ENCODE assay signal across 20 cellular contexts in genomic region chr4:48262926-48263325, GRCh38. TPM values are rescaled to one million over a fixed set of nuclear protein-coding genes. Genes with fewer than 3 reads are reported as not detected.
DNase-seq lines count a peak whose midpoint lies in the region; ATAC-seq, FAIRE-seq and TF ChIP-seq lines count a peak whose summit lies in the region.
"Had no signal": no experiment of that assay in that cellular context is flagged by ENCODE, and none has a peak within 500 bp of the region (broad histone marks: within the 10 kb centered on the region; RNA-seq: fewer than 3 reads in every experiment).

No MANE protein-coding gene starts in this region.

- H3K4me1 ChIP-seq in heart left ventricle (peaks cover 0 to 52% (median 0%) of the 10 kb centered on the region in 12 donors), left ventricle myocardium inferior (no peaks in the 10 kb centered on the region), fibroblast of lung (ENCODE audit: control insufficient read depth, extremely low read depth, insufficient read depth, low read length) (no peaks in the 10 kb centered on the region), Peyer's patch (no peaks in the 10 kb centered on the region)
- H3K4me1 ChIP-seq: sigmoid colon had no signal

- H2AFZ ChIP-seq in fibroblast of lung (ENCODE audit: low read length) = no peak overlapping the region

- TF ChIP-seq CTCF in heart left ventricle (IDR thresholded peaks at IDR 0.05) = no peak
- no peak for TF ChIP-seq CTCF in left ventricle myocardium inferior (IDR thresholded peaks at IDR 0.05; ENCODE audit: borderline replicate concordance)
- no peak for TF ChIP-seq CTCF in fibroblast of lung (conservative IDR thresholded peaks at IDR 0.05 in 1 of 2, IDR thresholded peaks at IDR 0.05 in 1 of 2; ENCODE audit: low read depth in 1 of 2, low read length in 2 of 2)
- TF ChIP-seq CTCF in Peyer's patch (IDR thresholded peaks at IDR 0.05) = no peak

- no peak overlapping the region for H3K4me2 ChIP-seq in fibroblast of lung (ENCODE audit: extremely low read depth, insufficient read depth, low read length)

- peak overlapping the region in 1 of 12 donors; percentile 35 for H3K27ac ChIP-seq in heart left ventricle
- H3K27ac ChIP-seq in left ventricle myocardium inferior (replicated peaks) = no peak overlapping the region
- H3K27ac ChIP-seq in fibroblast of lung (ENCODE audit: insufficient read depth, low read length) = no peak overlapping the region
- no peak overlapping the region for H3K27ac ChIP-seq in Peyer's patch
- H3K27ac ChIP-seq: epithelial cell of prostate, sigmoid colon had no signal

- TF ChIP-seq POLR2A in heart left ventricle (IDR thresholded peaks at IDR 0.05) (no peak), Peyer's patch (IDR thresholded peaks at IDR 0.05) (no peak)

- H3K79me2 ChIP-seq in fibroblast of lung (ENCODE audit: control insufficient read depth, insufficient read depth, low read length) = no peaks in the 10 kb centered on the region

- DNase-seq in heart left ventricle = no peak
- no peak for DNase-seq in left ventricle myocardium inferior
- DNase-seq in RCC 7860 (ENCODE audit: low spot score) = peak; percentile 89
- peak; percentile 66 to 69 for DNase-seq in fibroblast of lung (ENCODE audit: low read depth in 2 of 2)
- no peak for DNase-seq in Peyer's patch
- no peak for DNase-seq in mesenteric fat pad (ENCODE audit: low spot score)
- no peak for DNase-seq in activated T-cell treated with anti-CD3 and anti-CD28 coated beads for 4 hours
- DNase-seq in ecto neural progenitor cell (ENCODE audit: low spot score) = no peak
- DNase-seq: 8988T; activated CD4-positive, alpha-beta T cell treated with anti-CD3 and anti-CD28 coated beads, Interleukin-2, amount 50 U/mL, for 1 hour; activated naive CD8-positive, alpha-beta T cell treated with anti-CD3 and anti-CD28 coated beads, Interleukin-2, amount 10 ng/mL, durations not matched to agents 7 days and 5 days; activated T-cell treated with anti-CD3 and anti-CD28 coated beads, Interleukin-2, amount 50 U/mL, for 4 hours; cerebellar nuclear complex; NCI-H187 treated with DMSO at 0.1 percent for 48 hours; NCI-H526; PC-3; sigmoid colon; stimulated activated CD4-positive, alpha-beta T cell treated with anti-CD3 and anti-CD28 coated beads, Interleukin-4, amount 100 ng/mL, for 4 hours; T-cell had no signal

- WGBS in heart left ventricle, 4 donors = 61 to 71% (median 68%) methylated on average over 3 of the region's 3 CpGs

- FAIRE-seq in RCC 7860 (lab: Jason Lieb, UNC) = peak; percentile 91

- H3K4me3 ChIP-seq in heart left ventricle (no peak overlapping the region), left ventricle myocardium inferior (no peak overlapping the region), fibroblast of lung (replicated peaks in 1 of 4; ENCODE audit: control extremely low read depth in 1 of 4, insufficient read depth in 1 of 4, low read depth in 3 of 4, low read length in 4 of 4) (no peak overlapping the region), Peyer's patch (no peak overlapping the region)
- H3K4me3 ChIP-seq: sigmoid colon had no signal

- peak in 3 of 4 donors; percentile 43 to 61 (median 47) for ATAC-seq in heart left ventricle
- ATAC-seq: activated T-cell treated with anti-CD3 and anti-CD28 coated beads, Interleukin-2, amount 50 U/mL, for 4 hours; PC-3; T-cell had no signal

- intact Hi-C loops in heart left ventricle (cut with DNase I) = loop anchor here in 1 of 10 donors (10.0 kb wide), 1 partner anchor 118 kb away; no protein-coding TSS in a partner anchor
- intact Hi-C loops in left ventricle myocardium inferior (cut with micrococcal nuclease) = no loop called here

- no peaks in the 10 kb centered on the region for H3K27me3 ChIP-seq in heart left ventricle
- no peaks in the 10 kb centered on the region for H3K27me3 ChIP-seq in left ventricle myocardium inferior (ENCODE audit: low read depth)
- no peaks in the 10 kb centered on the region for H3K27me3 ChIP-seq in fibroblast of lung (ENCODE audit: control insufficient read depth, insufficient read depth, low read length)
- no peaks in the 10 kb centered on the region for H3K27me3 ChIP-seq in Peyer's patch
- H3K27me3 ChIP-seq: sigmoid colon had no signal

- no peaks in the 10 kb centered on the region for H3K9me3 ChIP-seq in heart left ventricle
- no peaks in the 10 kb centered on the region for H3K9me3 ChIP-seq in left ventricle myocardium inferior (replicated peaks)
- no peaks in the 10 kb centered on the region for H3K9me3 ChIP-seq in fibroblast of lung (ENCODE audit: control insufficient read depth, insufficient read depth, low read depth, low read length)
- no peaks in the 10 kb centered on the region for H3K9me3 ChIP-seq in Peyer's patch
- H3K9me3 ChIP-seq: sigmoid colon had no signal

- H3K9ac ChIP-seq in fibroblast of lung (ENCODE audit: insufficient read depth, low read length) = no peak overlapping the region

- no peaks in the 10 kb centered on the region for H4K20me1 ChIP-seq in fibroblast of lung (ENCODE audit: control insufficient read depth, extremely low read depth, insufficient read depth, low read length)

- H3K36me3 ChIP-seq in heart left ventricle = no peaks in the 10 kb centered on the region
- no peaks in the 10 kb centered on the region for H3K36me3 ChIP-seq in left ventricle myocardium inferior
- H3K36me3 ChIP-seq in fibroblast of lung (ENCODE audit: control insufficient read depth, insufficient read depth, low read length) = no peaks in the 10 kb centered on the region
- H3K36me3 ChIP-seq in Peyer's patch = no peaks in the 10 kb centered on the region
- H3K36me3 ChIP-seq: sigmoid colon had no signal

RNA-seq across cellular contexts. Expression of gene TEC, which starts 6.7 kb away (rescaled TPM):
- total RNA-seq in heart left ventricle = 1 to 10 TPM; 1.1 to 4.5 (median 2.4) TPM
- 1 to 10 TPM; 1.1 to 2.1 TPM for polyA plus RNA-seq in heart left ventricle
- 1.9 TPM for total RNA-seq in left ventricle myocardium inferior
- 1.5 and 5.3 TPM in 2 replicates for total RNA-seq in fibroblast of lung
- 0.79 and 0.99 TPM in 2 replicates for polyA plus RNA-seq in fibroblast of lung
- polyA plus RNA-seq in fibroblast of lung (2012) = 0.68 and 1.1 TPM in 2 replicates
- polyA minus RNA-seq in fibroblast of lung (ENCODE audit: low replicate concordance) = 0.33 TPM in 1 of 2 replicates, not detected in the other
- total RNA-seq in Peyer's patch = 10 to 100 TPM in 2 of 4 donors, 1 to 10 TPM in 2; 5.3 to 13.0 (median 10.2) TPM
- 5.4 TPM for total RNA-seq in mesenteric fat pad

Comparison
In these comparisons a context has a peak if more than half of its experiments do, and no peak if none do; other contexts are left out.
1. DNase-seq: peak in RCC 7860 (single experiment) and fibroblast of lung (2 of 2); none in heart left ventricle (0 of 5), left ventricle myocardium inferior (single experiment), Peyer's patch (0 of 3), mesenteric fat pad (single experiment), activated T-cell treated with anti-CD3 and anti-CD28 coated beads for 4 hours (single experiment) and ecto neural progenitor cell (single experiment).